Comparison of ENCODE assay signal across 8 cellular contexts in the genomic region with DNA sequence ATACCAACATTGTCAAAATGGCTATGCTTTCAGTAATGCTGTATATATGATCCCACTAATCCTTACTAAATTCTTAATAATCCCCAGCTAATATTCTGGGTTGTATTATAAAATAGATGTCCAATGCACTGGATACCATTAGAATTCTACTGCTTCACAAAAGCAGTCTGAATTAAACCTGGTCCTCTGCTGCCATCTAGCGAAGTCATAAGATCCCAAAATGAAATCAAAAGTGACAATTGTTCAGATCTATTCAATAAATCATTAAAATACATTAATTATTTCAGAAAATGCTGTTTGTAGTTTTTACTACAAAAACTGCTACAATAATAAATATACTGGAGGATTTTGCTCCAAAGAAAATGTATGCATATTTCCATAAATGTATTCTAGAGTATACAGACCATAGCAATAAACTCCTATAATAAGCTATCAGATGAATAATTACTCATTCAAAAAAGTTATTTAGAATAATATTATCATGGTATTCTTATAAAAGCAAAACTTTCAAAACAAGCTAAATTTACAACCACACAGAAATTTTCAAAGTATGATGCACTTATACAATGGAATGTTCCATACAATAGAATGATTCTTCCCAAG.
DNase-seq lines count a peak whose midpoint lies in the region; ATAC-seq, FAIRE-seq and TF ChIP-seq lines count a peak whose summit lies in the region.

No MANE protein-coding gene starts in this region.

- peaks cover 10% of the 10 kb centered on the region for H3K4me1 Mint-ChIP-seq in memory B cell

- H3K9me3 Mint-ChIP-seq in memory B cell = no peaks in the 10 kb centered on the region

- no peak for FAIRE-seq in urothelium cell line (lab: Jason Lieb, UNC)

- H3K27ac Mint-ChIP-seq in memory B cell = no peak overlapping the region

- peaks cover 12% of the 10 kb centered on the region for H3K36me3 Mint-ChIP-seq in memory B cell

- H3K4me3 ChIP-seq in cardiac muscle cell (no peak overlapping the region), SK-N-MC (no peak overlapping the region), coronary artery (no peak overlapping the region)

- DNase-seq in cardiac muscle cell (ENCODE audit: low read depth in 1 of 2, low spot score in 1 of 2) = peak; percentile 69 to 79
- no peak for DNase-seq in Right ventricle myocardium inferior (ENCODE audit: missing footprints)
- DNase-seq in SK-N-MC (ENCODE audit: low read depth, low spot score) = peak; percentile 37
- no peak for DNase-seq in coronary artery (ENCODE audit: low spot score)
- DNase-seq in memory B cell (ENCODE audit: low spot score in 2 of 2) = peak; percentile 34 to 46
- DNase-seq in urothelium cell line (ENCODE audit: low spot score) = peak; percentile 5

- peak; percentile 50 for TF ChIP-seq CTCF in cardiac muscle cell (IDR thresholded peaks at IDR 0.05; ENCODE audit: low read depth, low read length)
- TF ChIP-seq CTCF in LNCAP (IDR thresholded peaks at IDR 0.05) = peak; percentile 45; the same call in 1 of the 2 replicates
- peak; percentile 54 for TF ChIP-seq CTCF in coronary artery (IDR thresholded peaks at IDR 0.05)

- H3K9me3 ChIP-seq in cardiac muscle cell (ENCODE audit: low read depth) = no peaks in the 10 kb centered on the region
- no peaks in the 10 kb centered on the region for H3K9me3 ChIP-seq in SK-N-MC (ENCODE audit: low read depth, low read length)

- H3K36me3 ChIP-seq in cardiac muscle cell = no peaks in the 10 kb centered on the region
- no peaks in the 10 kb centered on the region for H3K36me3 ChIP-seq in SK-N-MC (ENCODE audit: insufficient read depth, low read length)

- no peak overlapping the region for H3K9ac ChIP-seq in SK-N-MC (ENCODE audit: insufficient read length)

- H3K27me3 ChIP-seq in cardiac muscle cell = no peaks in the 10 kb centered on the region

- no peaks in the 10 kb centered on the region for H3K4me1 ChIP-seq in cardiac muscle cell (ENCODE audit: low read depth)

- ATAC-seq in Right ventricle myocardium inferior (no peak), memory B cell (ENCODE audit: low read depth) (no peak), HG02588 (IDR thresholded peaks at IDR 0.05; ENCODE audit: unreplicated experiment) (no peak)

- no peak overlapping the region for H3K27ac ChIP-seq in cardiac muscle cell
- H3K27ac ChIP-seq in SK-N-MC = no peak overlapping the region
- H3K27ac ChIP-seq in coronary artery = no peak overlapping the region

- no peak overlapping the region for H3K4me3 Mint-ChIP-seq in memory B cell

- intact Hi-C loops in Right ventricle myocardium inferior (cut with DNase I) = no loop called here

- H3K27me3 Mint-ChIP-seq in memory B cell = no peaks in the 10 kb centered on the region

Comparison
In these comparisons a context has a peak if more than half of its experiments do, and no peak if none do; other contexts are left out.
1. DNase-seq: peak in cardiac muscle cell (2 of 2), SK-N-MC (single experiment), memory B cell (2 of 2) and urothelium cell line (single experiment); none in Right ventricle myocardium inferior (single experiment) and coronary artery (single experiment).
2. Peak in every context shown above with its lines, with median percentiles within 50 percentile points of each other: CTCF ChIP-seq.